ENCODE assay signal across 15 cellular contexts in genomic region chr7:90599892-90600555, GRCh38. TPM values are rescaled to one million over a fixed set of nuclear protein-coding genes. Genes with fewer than 3 reads are reported as not detected.
DNase-seq lines count a peak whose midpoint lies in the region; ATAC-seq, FAIRE-seq and TF ChIP-seq lines count a peak whose summit lies in the region.
"Had no signal": no experiment of that assay in that cellular context is flagged by ENCODE, and none has a peak within 500 bp of the region (broad histone marks: within the 10 kb centered on the region; RNA-seq: fewer than 3 reads in every experiment).

No MANE protein-coding gene starts in this region.

- H3K4me1 Mint-ChIP-seq in astrocyte (ENCODE audit: low read depth, unreplicated experiment): peaks cover 16% of the 10 kb centered on the region
- H3K4me1 Mint-ChIP-seq in naive thymus-derived CD4-positive, alpha-beta T cell: peaks cover under 1 to 21% (median 15%) of the 10 kb centered on the region in 7 donors
- peaks cover 14% of the 10 kb centered on the region for H3K4me1 Mint-ChIP-seq in CD8-positive, alpha-beta T cell (ENCODE audit: low read depth)

- H3K27ac ChIP-seq in astrocyte (ENCODE audit: low read depth, low read length) (no peak overlapping the region), small intestine (ENCODE audit: low read depth in 1 of 2, low read length in 1 of 2) (no peak overlapping the region)
- H3K27ac ChIP-seq in naive thymus-derived CD4-positive, alpha-beta T cell (ENCODE audit: low read depth, low read length): no peak overlapping the region
- no peak overlapping the region for H3K27ac ChIP-seq in CD8-positive, alpha-beta T cell (ENCODE audit: low read depth, low read length)
- H3K27ac ChIP-seq: psoas muscle had no signal

- H3K27me3 ChIP-seq in astrocyte (ENCODE audit: insufficient read depth, low read length): no peaks in the 10 kb centered on the region
- H3K27me3 ChIP-seq in naive thymus-derived CD4-positive, alpha-beta T cell (ENCODE audit: control insufficient read depth in 2 of 2, insufficient read depth in 2 of 2, low read length in 2 of 2): peaks cover 0 to 12% of the 10 kb centered on the region in 2 donors
- peaks cover 0 to 4% of the 10 kb centered on the region in 2 donors for H3K27me3 ChIP-seq in small intestine (ENCODE audit: control insufficient read depth in 2 of 2, insufficient read depth in 2 of 2, low read length in 2 of 2)
- H3K27me3 ChIP-seq in CD8-positive, alpha-beta T cell (ENCODE audit: insufficient read depth, low read length): peaks cover 7% of the 10 kb centered on the region
- H3K27me3 ChIP-seq: BLaER1 treated with 17β-estradiol and CSF1 and Interleukin-3, amounts not matched to agents 10 nM and 100 nM; brain microvascular endothelial cell had no signal

- no peak overlapping the region for H3K9ac ChIP-seq in astrocyte (ENCODE audit: low read length)
- H3K9ac ChIP-seq: BLaER1 treated with 17β-estradiol and CSF1 and Interleukin-3, amounts not matched to agents 10 nM and 100 nM had no signal

- H3K36me3 Mint-ChIP-seq in astrocyte (ENCODE audit: low read depth, unreplicated experiment): no peaks in the 10 kb centered on the region
- H3K36me3 Mint-ChIP-seq in naive thymus-derived CD4-positive, alpha-beta T cell: no peaks in the 10 kb centered on the region
- H3K36me3 Mint-ChIP-seq in CD8-positive, alpha-beta T cell: no peaks in the 10 kb centered on the region
- H3K36me3 Mint-ChIP-seq: stimulated activated effector memory CD8-positive, alpha-beta T cell treated with anti-CD3 and anti-CD28 coated beads, Interleukin-12 subunit alpha, Interleukin-12 subunit beta, amount 100 ng/mL, for 72 hours had no signal

- POLR2A ChIA-PET in naive thymus-derived CD4-positive, alpha-beta T cell (lab: Charles Lee): no interaction called here
- POLR2A ChIA-PET in CD8-positive, alpha-beta T cell (lab: Charles Lee): no interaction called here

- no peak overlapping the region for H2AFZ ChIP-seq in astrocyte (ENCODE audit: low read depth, low read length)

- TF ChIP-seq CTCF in astrocyte (IDR thresholded peaks at IDR 0.05; ENCODE audit: insufficient read depth, low read depth, low read length): no peak
- no peak for TF ChIP-seq CTCF in CD8-positive, alpha-beta T cell (IDR thresholded peaks at IDR 0.05)

- no peak overlapping the region for H3K27ac Mint-ChIP-seq in astrocyte (ENCODE audit: unreplicated experiment)
- no peak overlapping the region for H3K27ac Mint-ChIP-seq in naive thymus-derived CD4-positive, alpha-beta T cell
- no peak overlapping the region for H3K27ac Mint-ChIP-seq in CD8-positive, alpha-beta T cell
- H3K27ac Mint-ChIP-seq: stimulated activated effector memory CD8-positive, alpha-beta T cell treated with anti-CD3 and anti-CD28 coated beads, Interleukin-12 subunit alpha, Interleukin-12 subunit beta, amount 100 ng/mL, for 72 hours; T-helper 17 cell had no signal

- H4K20me1 ChIP-seq in astrocyte (ENCODE audit: insufficient read depth, low read length): peaks cover 45% of the 10 kb centered on the region

- no peaks in the 10 kb centered on the region for H3K36me3 ChIP-seq in astrocyte (ENCODE audit: insufficient read depth, low read length)
- H3K36me3 ChIP-seq in naive thymus-derived CD4-positive, alpha-beta T cell (ENCODE audit: control insufficient read depth in 2 of 3, insufficient read depth in 3 of 3, low read length in 3 of 3): no peaks in the 10 kb centered on the region
- H3K36me3 ChIP-seq in small intestine (ENCODE audit: control insufficient read depth in 2 of 2, insufficient read depth in 2 of 2, low read length in 2 of 2): no peaks in the 10 kb centered on the region
- H3K36me3 ChIP-seq in CD8-positive, alpha-beta T cell (ENCODE audit: insufficient read depth, low read length): no peaks in the 10 kb centered on the region
- H3K36me3 ChIP-seq: brain microvascular endothelial cell had no signal

- no peaks in the 10 kb centered on the region for H3K9me3 ChIP-seq in astrocyte (ENCODE audit: insufficient read depth, low read depth, low read length)
- H3K9me3 ChIP-seq in naive thymus-derived CD4-positive, alpha-beta T cell (ENCODE audit: control insufficient read depth in 2 of 3, low read length in 3 of 3): no peaks in the 10 kb centered on the region
- no peaks in the 10 kb centered on the region for H3K9me3 ChIP-seq in small intestine (ENCODE audit: control insufficient read depth, low read depth)
- H3K9me3 ChIP-seq in CD8-positive, alpha-beta T cell (ENCODE audit: low read length): no peaks in the 10 kb centered on the region
- H3K9me3 ChIP-seq: psoas muscle had no signal

- DNase-seq in GM18507 (ENCODE audit: extremely low spot score, insufficient read length, low read depth) (no peak), NAMALWA (ENCODE audit: low spot score) (peak; percentile 62), astrocyte (ENCODE audit: low read depth) (no peak), small intestine (no peak)
- DNase-seq in naive thymus-derived CD4-positive, alpha-beta T cell: no peak
- DNase-seq in CD8-positive, alpha-beta T cell: no peak
- DNase-seq: KBM-7, midbrain, psoas muscle, T-helper 17 cell had no signal

- CTCF ChIA-PET in naive thymus-derived CD4-positive, alpha-beta T cell (lab: Charles Lee): no interaction called here
- CTCF ChIA-PET in CD8-positive, alpha-beta T cell (lab: Charles Lee): no interaction called here

- no peaks in the 10 kb centered on the region for H3K27me3 Mint-ChIP-seq in astrocyte (ENCODE audit: low read depth, unreplicated experiment)
- peaks cover 41 to 56% (median 51%) of the 10 kb centered on the region in 5 donors for H3K27me3 Mint-ChIP-seq in naive thymus-derived CD4-positive, alpha-beta T cell
- peaks cover 44% of the 10 kb centered on the region for H3K27me3 Mint-ChIP-seq in CD8-positive, alpha-beta T cell (ENCODE audit: low read depth)

- H3K4me3 Mint-ChIP-seq in astrocyte (ENCODE audit: unreplicated experiment): no peak overlapping the region
- H3K4me3 Mint-ChIP-seq in naive thymus-derived CD4-positive, alpha-beta T cell: no peak overlapping the region
- no peak overlapping the region for H3K4me3 Mint-ChIP-seq in CD8-positive, alpha-beta T cell
- H3K4me3 Mint-ChIP-seq: stimulated activated effector memory CD8-positive, alpha-beta T cell treated with anti-CD3 and anti-CD28 coated beads, Interleukin-12 subunit alpha, Interleukin-12 subunit beta, amount 100 ng/mL, for 72 hours; T-helper 17 cell had no signal

- peaks cover 83% of the 10 kb centered on the region for H3K79me2 ChIP-seq in astrocyte (ENCODE audit: insufficient read depth, low read length)

- peak overlapping the region; percentile 12 for H3K4me2 ChIP-seq in astrocyte (ENCODE audit: low read length)

- peaks cover 17% of the 10 kb centered on the region for H3K4me1 ChIP-seq in astrocyte (ENCODE audit: insufficient read depth, low read length)
- H3K4me1 ChIP-seq in naive thymus-derived CD4-positive, alpha-beta T cell (ENCODE audit: control insufficient read depth in 2 of 2, insufficient read depth in 2 of 2, low read length in 2 of 2): peaks cover 0 to 8% of the 10 kb centered on the region in 2 donors
- no peaks in the 10 kb centered on the region for H3K4me1 ChIP-seq in small intestine (ENCODE audit: control insufficient read depth in 2 of 2, insufficient read depth in 1 of 2, low read depth in 1 of 2, low read length in 1 of 2)
- H3K4me1 ChIP-seq in CD8-positive, alpha-beta T cell (ENCODE audit: insufficient read depth, low read length): peaks cover 9% of the 10 kb centered on the region

- WGBS in small intestine, 3 donors: 57 to 85% (median 64%) methylated on average over 4 of the region's 4 CpGs

- intact Hi-C loops in naive thymus-derived CD4-positive, alpha-beta T cell (cut with micrococcal nuclease): no loop called here
- intact Hi-C loops in CD8-positive, alpha-beta T cell (cut with DNase I, micrococcal nuclease): no loop called here

- no peaks in the 10 kb centered on the region for H3K9me3 Mint-ChIP-seq in astrocyte (ENCODE audit: unreplicated experiment)
- peaks cover 0 to 3% (median 0%) of the 10 kb centered on the region in 11 donors for H3K9me3 Mint-ChIP-seq in naive thymus-derived CD4-positive, alpha-beta T cell
- no peaks in the 10 kb centered on the region for H3K9me3 Mint-ChIP-seq in CD8-positive, alpha-beta T cell
- H3K9me3 Mint-ChIP-seq: stimulated activated effector memory CD8-positive, alpha-beta T cell treated with anti-CD3 and anti-CD28 coated beads, Interleukin-12 subunit alpha, Interleukin-12 subunit beta, amount 100 ng/mL, for 72 hours had no signal

- H3K4me3 ChIP-seq in astrocyte (ENCODE audit: insufficient read depth, low read depth, low read length) (no peak overlapping the region), small intestine (ENCODE audit: low read depth in 1 of 2, low read length in 2 of 2) (no peak overlapping the region)
- H3K4me3 ChIP-seq in naive thymus-derived CD4-positive, alpha-beta T cell (ENCODE audit: low read length): no peak overlapping the region
- no peak overlapping the region for H3K4me3 ChIP-seq in CD8-positive, alpha-beta T cell (ENCODE audit: low read depth, low read length)
- H3K4me3 ChIP-seq: BLaER1 treated with 17β-estradiol and CSF1 and Interleukin-3, amounts not matched to agents 10 nM and 100 nM; psoas muscle had no signal

- ATAC-seq in naive thymus-derived CD4-positive, alpha-beta T cell: peak; percentile 33
- ATAC-seq in GM19324 (IDR thresholded peaks at IDR 0.05; ENCODE audit: low FRiP score, unreplicated experiment) (no peak), HG02588 (IDR thresholded peaks at IDR 0.05; ENCODE audit: unreplicated experiment) (no peak)
- no peak for ATAC-seq in CD8-positive, alpha-beta T cell
- ATAC-seq: psoas muscle; stimulated activated effector memory CD8-positive, alpha-beta T cell treated with anti-CD3 and anti-CD28 coated beads, Interleukin-12 subunit alpha, Interleukin-12 subunit beta, amount 100 ng/mL, for 72 hours; T-helper 17 cell had no signal

- FAIRE-seq in GM18507 (lab: Jason Lieb, UNC) (peak; percentile 35), astrocyte (lab: Jason Lieb, UNC) (no peak), small intestine (lab: Jason Lieb, UNC) (no peak)

RNA-seq across cellular contexts. Expression of gene CDK14, which starts 3.9 kb away (rescaled TPM):
- 26.7 and 30.2 TPM in 2 replicates for total RNA-seq in astrocyte
- 1 to 10 TPM in 3 of 5 experiments, under 1 TPM in 2; 0.05 to 9.9 (median 1.0) TPM for total RNA-seq in naive thymus-derived CD4-positive, alpha-beta T cell
- under 1 TPM in 1 of 2 donors, not detected in 1; 0.43 TPM for polyA plus RNA-seq in naive thymus-derived CD4-positive, alpha-beta T cell
- polyA plus RNA-seq in small intestine: 1 to 10 TPM in 2 of 3 donors, not detected in 1; 1.1 to 2.0 TPM
- total RNA-seq in CD8-positive, alpha-beta T cell: under 1 TPM; 0.19 TPM
